26 cellular contexts compared by ENCODE assay signal in genomic region chr3:108907194-108907593, GRCh38. TPM values are rescaled to one million over a fixed set of nuclear protein-coding genes. Genes with fewer than 3 reads are reported as not detected.
"Had no signal": no experiment of that assay in that cellular context is flagged by ENCODE, and none has a peak within 500 bp of the region (broad histone marks: within the 10 kb centered on the region; RNA-seq: fewer than 3 reads in every experiment).

No MANE protein-coding gene starts in this region.

- ATAC-seq: activated naive CD4-positive, alpha-beta T cell treated with anti-CD3 and anti-CD28 coated beads, Interleukin-2, amount 50 U/mL, for 72 hours; gastroesophageal sphincter; heart left ventricle; left ventricle myocardium superior had no signal

- H3K27ac ChIP-seq: brain microvascular endothelial cell, epithelial cell of prostate, gastroesophageal sphincter, heart left ventricle, right atrium auricular region, skin epidermis, suprapubic skin, transverse colon, vagina, VCaP had no signal

- H3K9me3 ChIP-seq: gastroesophageal sphincter, heart left ventricle, right atrium auricular region, suprapubic skin, transverse colon, vagina had no signal

- H3K4me3 ChIP-seq: gastroesophageal sphincter, heart left ventricle, right atrium auricular region, skin epidermis, suprapubic skin, transverse colon, vagina had no signal

- H3K36me3 ChIP-seq: brain microvascular endothelial cell, gastroesophageal sphincter, heart left ventricle, right atrium auricular region, suprapubic skin, transverse colon, vagina had no signal

- H3K4me1 ChIP-seq: gastroesophageal sphincter, heart left ventricle, right atrium auricular region, suprapubic skin, transverse colon, vagina had no signal

- H3K27me3 ChIP-seq: brain microvascular endothelial cell, gastroesophageal sphincter, heart left ventricle, right atrium auricular region, suprapubic skin, transverse colon, vagina had no signal

- DNase-seq: activated CD4-positive, alpha-beta T cell treated with anti-CD3 and anti-CD28 coated beads, Interleukin-2, amount 50 U/mL, for 4 hours; activated gamma-delta T cell treated with Interleukin-2 at 50 U/mL for 16 hours; amniotic stem cell; brain microvascular endothelial cell; central memory CD4-positive, alpha-beta T cell; endodermal cell; heart left ventricle; left ventricle myocardium superior; nephron progenitor cell; occipital lobe; T-helper 1 cell; T-helper 9 cell; transverse colon had no signal

RNA-seq across cellular contexts. Expression of gene GUCA1C, which starts 46.5 kb away (rescaled TPM):
- total RNA-seq: activated CD8-positive, alpha-beta memory T cell treated with anti-CD3 and anti-CD28 coated beads for 36 hours; activated naive CD4-positive, alpha-beta T cell treated with anti-CD3 and anti-CD28 coated beads, Interleukin-2, amount 50 U/mL, for 72 hours; activated T-helper 1 cell treated with anti-CD3 and anti-CD28 coated beads, Interleukin-12 subunit alpha, Interleukin-12 subunit beta, Interleukin-2, Interleukin-4 antibody, amounts not matched to agents 30 ng/mL and 10 ng/mL and 1 ng/mL, durations not matched to agents 14 hours and 24 hours and 36 hours; endodermal cell; gastroesophageal sphincter; kidney epithelial cell; myocyte; occipital lobe; progenitor cell of endocrine pancreas; right atrium auricular region; suprapubic skin; transverse colon; vagina had no signal
